11 cellular contexts compared by ENCODE assay signal in the genomic region with DNA sequence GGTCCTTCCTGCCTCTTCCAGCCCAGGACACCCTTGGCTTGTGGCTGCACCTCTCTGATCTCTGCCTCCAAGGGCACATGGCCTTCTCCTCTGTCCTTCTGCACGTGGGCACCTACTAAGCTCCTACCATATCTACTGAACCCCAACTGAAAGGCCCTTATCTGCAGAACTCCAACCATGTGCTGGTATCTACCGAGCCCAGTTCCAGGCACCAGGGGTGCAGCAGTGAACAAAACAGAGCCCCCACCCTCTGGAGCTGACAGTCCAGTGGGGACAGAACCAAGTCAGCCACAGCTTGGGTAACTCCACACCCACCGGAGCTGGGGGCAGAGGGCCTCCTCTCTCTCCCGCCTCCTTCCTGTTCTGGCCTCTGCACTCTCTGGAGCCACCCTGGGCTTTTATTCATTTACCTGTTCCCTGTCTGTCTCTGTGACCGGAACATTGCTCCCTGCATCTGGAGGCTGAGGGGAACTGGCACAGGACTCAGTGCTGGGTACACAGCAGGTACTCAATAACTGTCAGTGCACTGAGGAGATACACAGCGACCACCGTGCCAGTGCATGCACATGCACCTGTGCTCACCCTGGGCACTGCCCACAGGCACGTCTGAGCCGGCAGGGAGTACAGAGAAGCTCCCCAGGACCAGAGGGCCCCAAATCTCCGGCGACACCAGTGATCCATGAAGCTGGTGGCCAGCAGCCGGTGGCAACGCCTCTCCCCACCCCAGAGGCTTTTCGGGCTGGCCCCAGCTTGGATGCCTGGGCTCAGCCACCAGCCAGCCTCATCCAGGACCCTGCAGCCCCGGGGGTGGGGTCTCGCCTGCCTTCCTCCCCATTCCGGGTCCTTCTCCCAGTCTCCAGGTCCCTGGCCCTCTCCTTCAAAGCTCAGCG. TPM values are rescaled to one million over a fixed set of nuclear protein-coding genes. Genes with fewer than 3 reads are reported as not detected.
A peak's percentile ranks its signal among the peaks of the same experiment; 100 is the strongest.
DNase-seq lines count a peak whose midpoint lies in the region; ATAC-seq and TF ChIP-seq lines count a peak whose summit lies in the region.
"Had no signal": no experiment of that assay in that cellular context is flagged by ENCODE, and none has a peak within 500 bp of the region (broad histone marks: within the 10 kb centered on the region; RNA-seq: fewer than 3 reads in every experiment).

No MANE protein-coding gene starts in this region.

- DNase-seq in CD8-positive, alpha-beta T cell = no peak
- no peak for DNase-seq in RWPE1 (ENCODE audit: low spot score)
- no peak for DNase-seq in epithelial cell of proximal tubule (ENCODE audit: low read depth)
- DNase-seq in NCI-H187 treated with DMSO at 0.1 percent for 48 hours (lab: John Stamatoyannopoulos, UW) = no peak
- DNase-seq in activated naive CD4-positive, alpha-beta T cell treated with anti-CD3 and anti-CD28 coated beads for 36 hours = no peak
- DNase-seq: activated CD8-positive, alpha-beta memory T cell treated with anti-CD3 and anti-CD28 coated beads, Interleukin-2, amount 10 ng/mL, durations not matched to agents 7 days and 5 days; SIG-M5 had no signal

- peaks cover 24% of the 10 kb centered on the region for H3K4me1 ChIP-seq in CD8-positive, alpha-beta T cell (ENCODE audit: insufficient read depth, low read length)
- H3K4me1 ChIP-seq in rectal smooth muscle tissue (ENCODE audit: control insufficient read depth, insufficient read depth, low read length) = peaks cover 8% of the 10 kb centered on the region

- H3K27ac Mint-ChIP-seq in CD8-positive, alpha-beta T cell = no peak overlapping the region
- no peak overlapping the region for H3K27ac Mint-ChIP-seq in activated naive CD4-positive, alpha-beta T cell treated with anti-CD3 and anti-CD28 coated beads for 36 hours
- H3K27ac Mint-ChIP-seq: activated CD8-positive, alpha-beta memory T cell treated with anti-CD3 and anti-CD28 coated beads, Interleukin-2, amount 10 ng/mL, durations not matched to agents 7 days and 5 days had no signal

- H3K36me3 ChIP-seq in CD8-positive, alpha-beta T cell (ENCODE audit: insufficient read depth, low read length) = no peaks in the 10 kb centered on the region
- no peaks in the 10 kb centered on the region for H3K36me3 ChIP-seq in rectal smooth muscle tissue (ENCODE audit: control insufficient read depth, insufficient read depth, low read length)

- no peak overlapping the region for H3K9ac ChIP-seq in rectal smooth muscle tissue (ENCODE audit: low read length)

- no peaks in the 10 kb centered on the region for H3K36me3 Mint-ChIP-seq in CD8-positive, alpha-beta T cell
- no peaks in the 10 kb centered on the region for H3K36me3 Mint-ChIP-seq in activated naive CD4-positive, alpha-beta T cell treated with anti-CD3 and anti-CD28 coated beads for 36 hours (ENCODE audit: low read depth)
- H3K36me3 Mint-ChIP-seq: activated CD8-positive, alpha-beta memory T cell treated with anti-CD3 and anti-CD28 coated beads, Interleukin-2, amount 10 ng/mL, durations not matched to agents 7 days and 5 days had no signal

- TF ChIP-seq CTCF in CD8-positive, alpha-beta T cell (IDR thresholded peaks at IDR 0.05) = no peak
- TF ChIP-seq CTCF in RWPE1 (conservative IDR thresholded peaks at IDR 0.05; ENCODE audit: low read depth) (no peak), epithelial cell of proximal tubule (conservative IDR thresholded peaks at IDR 0.05; ENCODE audit: low read depth, low read length) (no peak)

- H3K9me3 Mint-ChIP-seq in CD8-positive, alpha-beta T cell = no peaks in the 10 kb centered on the region
- H3K9me3 Mint-ChIP-seq in activated naive CD4-positive, alpha-beta T cell treated with anti-CD3 and anti-CD28 coated beads for 36 hours = no peaks in the 10 kb centered on the region

- H3K9me3 ChIP-seq in CD8-positive, alpha-beta T cell (ENCODE audit: low read length) = no peaks in the 10 kb centered on the region

- intact Hi-C loops in CD8-positive, alpha-beta T cell (cut with DNase I, micrococcal nuclease) = no loop called here
- intact Hi-C loops in activated naive CD4-positive, alpha-beta T cell treated with anti-CD3 and anti-CD28 coated beads for 36 hours (cut with micrococcal nuclease) = loop anchor here (5.0 kb wide), 1 partner anchor 1055 kb away; no protein-coding TSS in a partner anchor

- H3K4me1 Mint-ChIP-seq in CD8-positive, alpha-beta T cell (ENCODE audit: low read depth) = peaks cover 15% of the 10 kb centered on the region
- peaks cover 19% of the 10 kb centered on the region for H3K4me1 Mint-ChIP-seq in activated naive CD4-positive, alpha-beta T cell treated with anti-CD3 and anti-CD28 coated beads for 36 hours (ENCODE audit: low read depth)

- no peak for ATAC-seq in CD8-positive, alpha-beta T cell
- ATAC-seq in HG03442 (IDR thresholded peaks at IDR 0.05; ENCODE audit: unreplicated experiment) (no peak), GM21737 (IDR thresholded peaks at IDR 0.05; ENCODE audit: unreplicated experiment) (no peak)
- ATAC-seq: activated CD8-positive, alpha-beta memory T cell treated with anti-CD3 and anti-CD28 coated beads, Interleukin-2, amount 10 ng/mL, durations not matched to agents 7 days and 5 days; left colon had no signal

- H3K27me3 ChIP-seq in CD8-positive, alpha-beta T cell (ENCODE audit: insufficient read depth, low read length) = no peaks in the 10 kb centered on the region
- H3K27me3 ChIP-seq in rectal smooth muscle tissue (ENCODE audit: control insufficient read depth, insufficient read depth, low read length) = no peaks in the 10 kb centered on the region

- POLR2A ChIA-PET in CD8-positive, alpha-beta T cell (lab: Charles Lee) = no interaction called here
- POLR2A ChIA-PET in RWPE1 (lab: Yijun Ruan, JAX; ENCODE audit: low non-redundant PET) = interaction anchor here (0.6 kb wide), 1 partner anchor 17 kb away, joined by 3 read pairs; no protein-coding TSS in a partner anchor

- H3K27me3 Mint-ChIP-seq in CD8-positive, alpha-beta T cell (ENCODE audit: low read depth) = no peaks in the 10 kb centered on the region
- no peaks in the 10 kb centered on the region for H3K27me3 Mint-ChIP-seq in activated naive CD4-positive, alpha-beta T cell treated with anti-CD3 and anti-CD28 coated beads for 36 hours (ENCODE audit: low read depth)

- H3K27ac ChIP-seq in CD8-positive, alpha-beta T cell (ENCODE audit: low read depth, low read length) = no peak overlapping the region
- H3K27ac ChIP-seq in RWPE1 = peak overlapping the region; percentile 94
- H3K27ac ChIP-seq in rectal smooth muscle tissue (ENCODE audit: low read depth, low read length) = no peak overlapping the region

- H3K4me3 ChIP-seq in CD8-positive, alpha-beta T cell (ENCODE audit: low read depth, low read length) = no peak overlapping the region
- H3K4me3 ChIP-seq in epithelial cell of proximal tubule (ENCODE audit: low read depth, low read length) (peak overlapping the region; percentile 76), rectal smooth muscle tissue (ENCODE audit: low read length) (peak overlapping the region; percentile 70)

- peak overlapping the region; percentile 35 for H3K4me3 Mint-ChIP-seq in CD8-positive, alpha-beta T cell
- H3K4me3 Mint-ChIP-seq in activated naive CD4-positive, alpha-beta T cell treated with anti-CD3 and anti-CD28 coated beads for 36 hours = no peak overlapping the region
- H3K4me3 Mint-ChIP-seq: activated CD8-positive, alpha-beta memory T cell treated with anti-CD3 and anti-CD28 coated beads, Interleukin-2, amount 10 ng/mL, durations not matched to agents 7 days and 5 days had no signal

- CTCF ChIA-PET in CD8-positive, alpha-beta T cell (lab: Charles Lee) = interaction anchor here (3.1 kb wide), 1 partner anchor 17 kb away, joined by 9 read pairs; no protein-coding TSS in a partner anchor
- CTCF ChIA-PET in RWPE1 (lab: Yijun Ruan, JAX) = interaction anchor here (0.6 to 0.9 kb wide), 3 partner anchors 18 to 124 kb away, joined by 3 to 4 read pairs (median 4); no protein-coding TSS in a partner anchor
- CTCF ChIA-PET in activated naive CD4-positive, alpha-beta T cell treated with anti-CD3 and anti-CD28 coated beads for 36 hours (lab: Charles Lee) = interaction anchor here (0.8 to 3.0 kb wide), 2 partner anchors 17 to 99 kb away, joined by 3 to 9 read pairs; partner anchors contain the start of gene TMEM184A

RNA-seq across cellular contexts. Expression of gene MICALL2, which starts 2.0 kb away (rescaled TPM):
- 1 to 10 TPM; 1.2 to 2.1 TPM for total RNA-seq in CD8-positive, alpha-beta T cell
- total RNA-seq in epithelial cell of proximal tubule = 8.1 and 12.4 TPM in 2 replicates
- total RNA-seq in activated naive CD4-positive, alpha-beta T cell treated with anti-CD3 and anti-CD28 coated beads for 36 hours = 1 to 10 TPM; 3.7 to 4.2 TPM

RNA-seq across cellular contexts. Expression of gene INTS1, which starts 46.9 kb away (rescaled TPM):
- 100 to 1,000 TPM; 106 to 113 TPM for total RNA-seq in CD8-positive, alpha-beta T cell
- 88.2 and 90.1 TPM in 2 replicates for total RNA-seq in epithelial cell of proximal tubule
- total RNA-seq in activated naive CD4-positive, alpha-beta T cell treated with anti-CD3 and anti-CD28 coated beads for 36 hours = 100 to 1,000 TPM in 1 of 2 experiments, 10 to 100 TPM in 1; 97.6 to 103 TPM
